In the genomic region with DNA sequence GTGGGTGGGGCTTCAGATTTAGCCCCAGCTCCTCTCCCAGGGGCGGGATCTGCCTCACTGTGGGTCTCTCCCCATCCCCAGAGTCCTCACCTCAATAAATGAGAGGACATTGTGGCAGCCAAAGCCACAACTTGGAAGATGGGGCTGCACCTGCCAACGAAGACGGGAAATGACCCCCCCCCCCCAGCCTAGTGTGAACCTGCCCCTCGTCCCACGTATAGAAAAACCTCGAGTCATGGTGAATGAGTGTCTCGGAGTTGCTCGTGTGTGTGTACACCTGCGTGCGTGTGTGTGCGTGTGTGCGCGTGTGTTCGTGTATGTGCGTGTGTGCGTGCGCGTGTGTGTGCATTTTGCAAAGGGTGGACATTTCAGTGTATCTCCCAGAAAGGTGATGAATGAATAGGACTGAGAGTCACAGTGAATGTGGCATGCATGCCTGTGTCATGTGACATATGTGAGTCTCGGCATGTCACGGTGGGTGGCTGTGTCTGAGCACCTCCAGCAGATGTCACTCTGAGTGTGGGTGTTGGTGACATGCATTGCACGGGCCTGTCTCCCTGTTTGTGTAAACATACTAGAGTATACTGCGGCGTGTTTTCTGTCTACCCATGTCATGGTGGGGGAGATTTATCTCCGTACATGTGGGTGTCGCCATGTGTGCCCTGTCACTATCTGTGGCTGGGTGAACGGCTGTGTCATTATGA, we compare ENCODE assay signal across 1 cellular context.
TF ChIP-seq lines count a peak whose summit lies in the region.

No MANE protein-coding gene starts in this region.

TF ChIP-seq in HEK293, 187 proteins besides CTCF, POLR2A, EP300 and RAD21 (continued from another document):
- TF ChIP-seq, protein P1, sequence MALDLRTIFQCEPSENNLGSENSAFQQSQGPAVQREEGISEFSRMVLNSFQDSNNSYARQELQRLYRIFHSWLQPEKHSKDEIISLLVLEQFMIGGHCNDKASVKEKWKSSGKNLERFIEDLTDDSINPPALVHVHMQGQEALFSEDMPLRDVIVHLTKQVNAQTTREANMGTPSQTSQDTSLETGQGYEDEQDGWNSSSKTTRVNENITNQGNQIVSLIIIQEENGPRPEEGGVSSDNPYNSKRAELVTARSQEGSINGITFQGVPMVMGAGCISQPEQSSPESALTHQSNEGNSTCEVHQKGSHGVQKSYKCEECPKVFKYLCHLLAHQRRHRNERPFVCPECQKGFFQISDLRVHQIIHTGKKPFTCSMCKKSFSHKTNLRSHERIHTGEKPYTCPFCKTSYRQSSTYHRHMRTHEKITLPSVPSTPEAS (tag by site-specific recombination; IDR thresholded peaks at IDR 0.05) = peak; percentile 85
- TF ChIP-seq, protein P2, sequence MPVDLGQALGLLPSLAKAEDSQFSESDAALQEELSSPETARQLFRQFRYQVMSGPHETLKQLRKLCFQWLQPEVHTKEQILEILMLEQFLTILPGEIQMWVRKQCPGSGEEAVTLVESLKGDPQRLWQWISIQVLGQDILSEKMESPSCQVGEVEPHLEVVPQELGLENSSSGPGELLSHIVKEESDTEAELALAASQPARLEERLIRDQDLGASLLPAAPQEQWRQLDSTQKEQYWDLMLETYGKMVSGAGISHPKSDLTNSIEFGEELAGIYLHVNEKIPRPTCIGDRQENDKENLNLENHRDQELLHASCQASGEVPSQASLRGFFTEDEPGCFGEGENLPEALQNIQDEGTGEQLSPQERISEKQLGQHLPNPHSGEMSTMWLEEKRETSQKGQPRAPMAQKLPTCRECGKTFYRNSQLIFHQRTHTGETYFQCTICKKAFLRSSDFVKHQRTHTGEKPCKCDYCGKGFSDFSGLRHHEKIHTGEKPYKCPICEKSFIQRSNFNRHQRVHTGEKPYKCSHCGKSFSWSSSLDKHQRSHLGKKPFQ (tag by site-specific recombination; IDR thresholded peaks at IDR 0.05) = 0 out of 2 replicates have a peak, but pooled peaks have one; percentile 29
- TF ChIP-seq, protein P3, sequence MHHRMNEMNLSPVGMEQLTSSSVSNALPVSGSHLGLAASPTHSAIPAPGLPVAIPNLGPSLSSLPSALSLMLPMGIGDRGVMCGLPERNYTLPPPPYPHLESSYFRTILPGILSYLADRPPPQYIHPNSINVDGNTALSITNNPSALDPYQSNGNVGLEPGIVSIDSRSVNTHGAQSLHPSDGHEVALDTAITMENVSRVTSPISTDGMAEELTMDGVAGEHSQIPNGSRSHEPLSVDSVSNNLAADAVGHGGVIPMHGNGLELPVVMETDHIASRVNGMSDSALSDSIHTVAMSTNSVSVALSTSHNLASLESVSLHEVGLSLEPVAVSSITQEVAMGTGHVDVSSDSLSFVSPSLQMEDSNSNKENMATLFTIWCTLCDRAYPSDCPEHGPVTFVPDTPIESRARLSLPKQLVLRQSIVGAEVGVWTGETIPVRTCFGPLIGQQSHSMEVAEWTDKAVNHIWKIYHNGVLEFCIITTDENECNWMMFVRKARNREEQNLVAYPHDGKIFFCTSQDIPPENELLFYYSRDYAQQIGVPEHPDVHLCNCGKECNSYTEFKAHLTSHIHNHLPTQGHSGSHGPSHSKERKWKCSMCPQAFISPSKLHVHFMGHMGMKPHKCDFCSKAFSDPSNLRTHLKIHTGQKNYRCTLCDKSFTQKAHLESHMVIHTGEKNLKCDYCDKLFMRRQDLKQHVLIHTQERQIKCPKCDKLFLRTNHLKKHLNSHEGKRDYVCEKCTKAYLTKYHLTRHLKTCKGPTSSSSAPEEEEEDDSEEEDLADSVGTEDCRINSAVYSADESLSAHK (tag by site-specific recombination; IDR thresholded peaks at IDR 0.05) = no peak
- peak; percentile 55 for TF ChIP-seq ZFHX2 (tag by site-specific recombination; conservative IDR thresholded peaks at IDR 0.05)
